Comparison of ENCODE assay signal across 15 cellular contexts in the genomic region with DNA sequence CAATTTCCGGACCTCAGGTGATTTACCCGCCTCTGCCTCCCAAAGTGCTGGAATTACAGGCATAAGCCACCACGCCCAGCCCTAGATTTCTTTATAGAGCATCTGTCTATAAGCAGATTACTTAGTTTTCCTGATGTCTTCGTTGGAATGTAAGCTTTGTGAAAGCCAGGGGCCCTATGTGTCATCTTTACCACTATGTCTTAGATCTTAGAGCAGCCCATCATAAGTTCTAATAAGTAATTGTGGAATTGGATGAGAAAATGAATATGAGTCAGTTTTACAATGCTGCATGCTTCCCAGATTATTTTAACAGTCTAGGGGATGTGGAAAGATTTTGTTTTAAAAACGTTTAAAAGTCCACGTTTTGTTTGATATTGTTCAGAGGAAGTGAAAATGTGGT. TPM values are rescaled to one million over a fixed set of nuclear protein-coding genes. Genes with fewer than 3 reads are reported as not detected.
DNase-seq lines count a peak whose midpoint lies in the region; ATAC-seq and TF ChIP-seq lines count a peak whose summit lies in the region.
"Had no signal": no experiment of that assay in that cellular context is flagged by ENCODE, and none has a peak within 500 bp of the region (broad histone marks: within the 10 kb centered on the region; RNA-seq: fewer than 3 reads in every experiment).

No MANE protein-coding gene starts in this region.

- H3K4me1 ChIP-seq in suprapubic skin, result peaks cover 23% of the 10 kb centered on the region

- H3K27ac Mint-ChIP-seq in stimulated activated naive CD8-positive, alpha-beta T cell treated with anti-CD3 and anti-CD28 coated beads, Interleukin-15, Interleukin-2, amounts not matched to agents 100 ng/mL and 50 ng/mL, for 24 hours, result peak overlapping the region; percentile 72
- H3K27ac Mint-ChIP-seq: activated naive CD8-positive, alpha-beta T cell treated with anti-CD3 and anti-CD28 coated beads, Interleukin-2, amount 10 ng/mL, durations not matched to agents 7 days and 5 days had no signal

- POLR2A ChIA-PET in GM10248 (lab: Yijun Ruan, JAX), result no interaction called here

- peaks cover 12% of the 10 kb centered on the region for H3K36me3 ChIP-seq in suprapubic skin

- no peaks in the 10 kb centered on the region for H3K27me3 Mint-ChIP-seq in stimulated activated naive CD8-positive, alpha-beta T cell treated with anti-CD3 and anti-CD28 coated beads, Interleukin-15, Interleukin-2, amounts not matched to agents 100 ng/mL and 50 ng/mL, for 24 hours
- H3K27me3 Mint-ChIP-seq: activated naive CD8-positive, alpha-beta T cell treated with anti-CD3 and anti-CD28 coated beads, Interleukin-2, amount 10 ng/mL, durations not matched to agents 7 days and 5 days had no signal

- peaks cover 53% of the 10 kb centered on the region for H3K36me3 Mint-ChIP-seq in stimulated activated naive CD8-positive, alpha-beta T cell treated with anti-CD3 and anti-CD28 coated beads, Interleukin-15, Interleukin-2, amounts not matched to agents 100 ng/mL and 50 ng/mL, for 24 hours (ENCODE audit: low read depth)

- H3K4me3 ChIP-seq in fibroblast of mammary gland (ENCODE audit: control insufficient read depth, low read depth, low read length), result no peak overlapping the region
- H3K4me3 ChIP-seq in suprapubic skin, result no peak overlapping the region

- no peak overlapping the region for H3K27ac ChIP-seq in suprapubic skin

- H3K4me1 Mint-ChIP-seq in stimulated activated naive CD8-positive, alpha-beta T cell treated with anti-CD3 and anti-CD28 coated beads, Interleukin-15, Interleukin-2, amounts not matched to agents 100 ng/mL and 50 ng/mL, for 24 hours (ENCODE audit: low read depth), result peaks cover 53% of the 10 kb centered on the region

- H3K27me3 ChIP-seq in suprapubic skin, result no peaks in the 10 kb centered on the region

- 68% methylated on average over 6 of the region's 6 CpGs for WGBS in suprapubic skin

- TF ChIP-seq CTCF in fibroblast of mammary gland (conservative IDR thresholded peaks at IDR 0.05; ENCODE audit: control insufficient read depth, insufficient read depth, low read depth, low read length) (no peak), GM10248 (IDR thresholded peaks at IDR 0.05; ENCODE audit: control extremely low read depth, extremely low read depth, low read depth, missing control alignments) (no peak), suprapubic skin (IDR thresholded peaks at IDR 0.05) (no peak)

- no peak for TF ChIP-seq EP300 in suprapubic skin (IDR thresholded peaks at IDR 0.05)

- TF ChIP-seq POLR2A in GM18505 (IDR thresholded peaks at IDR 0.05; ENCODE audit: borderline replicate concordance, extremely low read depth, insufficient read depth, insufficient read length) (no peak), suprapubic skin (IDR thresholded peaks at IDR 0.05) (no peak)

- CTCF ChIA-PET in GM10248 (lab: Yijun Ruan, JAX), result no interaction called here

- no peaks in the 10 kb centered on the region for H3K9me3 ChIP-seq in suprapubic skin

- ATAC-seq in stimulated activated naive CD8-positive, alpha-beta T cell treated with anti-CD3 and anti-CD28 coated beads, Interleukin-15, Interleukin-2, amounts not matched to agents 100 U/mL and 50 U/mL, for 24 hours, result no peak
- ATAC-seq in GM18505 (IDR thresholded peaks at IDR 0.05; ENCODE audit: unreplicated experiment), result no peak
- ATAC-seq: left lobe of liver had no signal

- DNase-seq in stimulated activated naive CD8-positive, alpha-beta T cell treated with anti-CD3 and anti-CD28 coated beads, Interleukin-15, Interleukin-2, amounts not matched to agents 100 U/mL and 50 U/mL, for 24 hours, result no peak
- peak; percentile 32 for DNase-seq in NCI-H82 treated with DMSO at 0.1 percent for 48 hours (lab: John Stamatoyannopoulos, UW; ENCODE audit: unreplicated experiment)
- peak; percentile 71 for DNase-seq in fibroblast of mammary gland (ENCODE audit: low read depth)
- DNase-seq in GM10248 (ENCODE audit: extremely low spot score), result no peak
- no peak for DNase-seq in suprapubic skin (ENCODE audit: low spot score in 2 of 2)
- no peak for DNase-seq in T-helper 2 cell
- DNase-seq: activated CD4-positive, alpha-beta T cell treated with anti-CD3 and anti-CD28 coated beads for 4 hours; activated naive CD8-positive, alpha-beta T cell treated with anti-CD3 and anti-CD28 coated beads, Interleukin-2, amount 10 ng/mL, durations not matched to agents 7 days and 5 days; GOT3; NCI-H1436; NCI-H748 treated with DMSO at 0.1 percent for 48 hours; occipital lobe had no signal

- H3K4me3 Mint-ChIP-seq in stimulated activated naive CD8-positive, alpha-beta T cell treated with anti-CD3 and anti-CD28 coated beads, Interleukin-15, Interleukin-2, amounts not matched to agents 100 ng/mL and 50 ng/mL, for 24 hours, result no peak overlapping the region
- H3K4me3 Mint-ChIP-seq: activated naive CD8-positive, alpha-beta T cell treated with anti-CD3 and anti-CD28 coated beads, Interleukin-2, amount 10 ng/mL, durations not matched to agents 7 days and 5 days had no signal

- H3K9me3 Mint-ChIP-seq in stimulated activated naive CD8-positive, alpha-beta T cell treated with anti-CD3 and anti-CD28 coated beads, Interleukin-15, Interleukin-2, amounts not matched to agents 100 ng/mL and 50 ng/mL, for 24 hours, result no peaks in the 10 kb centered on the region
- H3K9me3 Mint-ChIP-seq: activated naive CD8-positive, alpha-beta T cell treated with anti-CD3 and anti-CD28 coated beads, Interleukin-2, amount 10 ng/mL, durations not matched to agents 7 days and 5 days had no signal

RNA-seq across cellular contexts. Expression of gene ZBTB2, which starts 9.1 kb away (rescaled TPM):
- 10 to 100 TPM in 3 of 4 donors, 1 to 10 TPM in 1; 9.5 to 17.5 (median 13.0) TPM for total RNA-seq in suprapubic skin

RNA-seq across cellular contexts. Expression of gene RMND1, which starts 51.5 kb away (rescaled TPM):
- 10 to 100 TPM; 11.7 to 25.7 (median 12.8) TPM for total RNA-seq in suprapubic skin

Comparison
In these comparisons a context has a peak if more than half of its experiments do, and no peak if none do; other contexts are left out.
1. DNase-seq: peak in NCI-H82 treated with DMSO at 0.1 percent for 48 hours (single experiment) and fibroblast of mammary gland (single experiment); none in stimulated activated naive CD8-positive, alpha-beta T cell treated with anti-CD3 and anti-CD28 coated beads, Interleukin-15, Interleukin-2, amounts not matched to agents 100 U/mL and 50 U/mL, for 24 hours (single experiment), GM10248 (single experiment), suprapubic skin (0 of 2) and T-helper 2 cell (0 of 5).